Comparison of ENCODE assay signal across 8 cellular contexts in the genomic region with DNA sequence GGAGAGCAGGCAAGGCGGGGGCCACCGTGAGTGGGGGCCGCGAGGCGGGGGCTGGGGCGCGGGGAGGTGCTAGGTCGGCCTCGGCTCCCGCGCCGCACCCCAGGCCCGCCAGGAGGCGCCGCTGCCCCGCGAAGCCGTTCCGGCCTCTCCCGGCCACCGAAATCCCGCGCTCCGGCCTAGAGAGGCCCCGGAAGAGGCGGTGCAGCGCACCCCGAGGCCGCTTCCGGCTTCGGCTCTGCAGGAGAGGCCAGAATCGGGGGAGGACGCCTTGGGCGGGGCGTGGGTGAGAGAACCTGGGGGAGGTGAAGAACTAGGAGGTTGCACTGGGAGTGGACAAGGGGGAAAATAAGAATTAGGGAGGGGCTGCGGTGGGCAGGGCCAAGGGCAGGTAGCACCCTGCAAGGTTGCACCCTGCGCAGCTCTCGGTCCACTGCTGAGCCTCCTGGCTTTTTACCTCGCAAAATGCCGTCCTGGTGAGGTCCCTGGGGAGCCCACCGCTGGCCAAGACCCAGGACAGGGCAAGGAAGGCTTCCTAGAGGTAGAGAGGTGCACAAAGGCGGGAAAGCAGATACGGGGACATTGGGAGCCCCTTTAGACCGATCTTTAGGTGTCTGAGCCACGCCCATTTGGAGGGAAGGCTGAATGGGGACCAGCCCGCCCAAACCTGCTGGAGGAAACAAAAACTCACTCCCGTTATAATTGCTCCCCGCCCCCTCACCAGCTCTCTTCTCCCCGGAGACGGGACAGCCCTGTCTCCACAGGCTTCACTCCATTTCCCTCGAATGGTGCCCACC. TPM values are rescaled to one million over a fixed set of nuclear protein-coding genes. Genes with fewer than 3 reads are reported as not detected.
DNase-seq lines count a peak whose midpoint lies in the region; ATAC-seq and TF ChIP-seq lines count a peak whose summit lies in the region.

No MANE protein-coding gene starts in this region.

- intact Hi-C loops in CD14-positive monocyte (cut with micrococcal nuclease), result loop anchor here (1.0 to 10.0 kb wide), 5 partner anchors 19 to 1183 kb away; no protein-coding TSS in a partner anchor
- intact Hi-C loops in dendritic cell treated with granulocyte-macrophage colony-stimulating factor and Interleukin-4, amounts not matched to agents 40 ng/mL and 50 ng/mL, for 4 days (cut with micrococcal nuclease), result loop anchor here (1.0 kb wide), 2 partner anchors 19 to 46 kb away; no protein-coding TSS in a partner anchor
- intact Hi-C loops in lower leg skin (cut with DNase I; ENCODE audit: low total_unique reads), result loop anchor here (2.0 kb wide), 1 partner anchor 45 kb away; no protein-coding TSS in a partner anchor

- CTCF ChIA-PET in activated CD4-positive, alpha-beta T cell treated with anti-CD3 and anti-CD28 coated beads, Interleukin-2, amount 10 ng/mL, durations not matched to agents 7 days and 5 days (lab: Charles Lee), result interaction anchor here (0.6 to 17.4 kb wide), 18 partner anchors 9 to 279 kb away, joined by 3 to 212 read pairs (median 7); a partner anchor contains a TSS

- peak overlapping the region; percentile 85 to 90 (median 88) for H3K27ac Mint-ChIP-seq in CD14-positive monocyte
- H3K27ac Mint-ChIP-seq in activated CD4-positive, alpha-beta T cell treated with anti-CD3 and anti-CD28 coated beads, Interleukin-2, amount 10 ng/mL, durations not matched to agents 7 days and 5 days, result peak overlapping the region; percentile 91
- H3K27ac Mint-ChIP-seq in dendritic cell treated with granulocyte-macrophage colony-stimulating factor and Interleukin-4, amounts not matched to agents 40 ng/mL and 50 ng/mL, for 4 days, result peak overlapping the region; percentile 92

- H3K4me3 Mint-ChIP-seq in CD14-positive monocyte, result peak overlapping the region; percentile 88 to 97
- H3K4me3 Mint-ChIP-seq in activated CD4-positive, alpha-beta T cell treated with anti-CD3 and anti-CD28 coated beads, Interleukin-2, amount 10 ng/mL, durations not matched to agents 7 days and 5 days, result peak overlapping the region; percentile 82
- H3K4me3 Mint-ChIP-seq in dendritic cell treated with granulocyte-macrophage colony-stimulating factor and Interleukin-4, amounts not matched to agents 40 ng/mL and 50 ng/mL, for 4 days, result peak overlapping the region; percentile 82

- H3K9me3 Mint-ChIP-seq in CD14-positive monocyte, result peaks cover 0 to 2% (median 0%) of the 10 kb centered on the region in 7 donors
- no peaks in the 10 kb centered on the region for H3K9me3 Mint-ChIP-seq in activated CD4-positive, alpha-beta T cell treated with anti-CD3 and anti-CD28 coated beads, Interleukin-2, amount 10 ng/mL, durations not matched to agents 7 days and 5 days
- H3K9me3 Mint-ChIP-seq in dendritic cell treated with granulocyte-macrophage colony-stimulating factor and Interleukin-4, amounts not matched to agents 40 ng/mL and 50 ng/mL, for 4 days, result no peaks in the 10 kb centered on the region

- H3K27me3 Mint-ChIP-seq in CD14-positive monocyte (ENCODE audit: low read depth in 3 of 3), result peaks cover 19 to 27% (median 23%) of the 10 kb centered on the region in 3 donors
- peaks cover 10% of the 10 kb centered on the region for H3K27me3 Mint-ChIP-seq in activated CD4-positive, alpha-beta T cell treated with anti-CD3 and anti-CD28 coated beads, Interleukin-2, amount 10 ng/mL, durations not matched to agents 7 days and 5 days
- H3K27me3 Mint-ChIP-seq in dendritic cell treated with granulocyte-macrophage colony-stimulating factor and Interleukin-4, amounts not matched to agents 40 ng/mL and 50 ng/mL, for 4 days, result peaks cover 22% of the 10 kb centered on the region

- POLR2A ChIA-PET in activated CD4-positive, alpha-beta T cell treated with anti-CD3 and anti-CD28 coated beads, Interleukin-2, amount 10 ng/mL, durations not matched to agents 7 days and 5 days (lab: Charles Lee), result interaction anchor here (0.9 to 1.4 kb wide), 2 partner anchors 10 to 14 kb away, joined by 3 to 4 read pairs; no protein-coding TSS in a partner anchor

- WGBS in lower leg skin, 2 donors, result 0 to 3% methylated on average over 31 to 33 of the region's 51 CpGs

- no peak for TF ChIP-seq POLR2A in lower leg skin (IDR thresholded peaks at IDR 0.05)

- H3K4me3 ChIP-seq in lower leg skin (ENCODE audit: low read depth, poor library complexity, severe bottlenecking), result peak overlapping the region; percentile 56

- ATAC-seq in GM19351 (IDR thresholded peaks at IDR 0.05; ENCODE audit: unreplicated experiment), result peak; percentile 84
- peak; percentile 69 for ATAC-seq in HG03469 (IDR thresholded peaks at IDR 0.05; ENCODE audit: unreplicated experiment)

- no peaks in the 10 kb centered on the region for H3K36me3 Mint-ChIP-seq in CD14-positive monocyte
- no peaks in the 10 kb centered on the region for H3K36me3 Mint-ChIP-seq in activated CD4-positive, alpha-beta T cell treated with anti-CD3 and anti-CD28 coated beads, Interleukin-2, amount 10 ng/mL, durations not matched to agents 7 days and 5 days (ENCODE audit: low read depth)
- no peaks in the 10 kb centered on the region for H3K36me3 Mint-ChIP-seq in dendritic cell treated with granulocyte-macrophage colony-stimulating factor and Interleukin-4, amounts not matched to agents 40 ng/mL and 50 ng/mL, for 4 days (ENCODE audit: low read depth)

- peaks cover 60% of the 10 kb centered on the region for H3K4me1 Mint-ChIP-seq in CD14-positive monocyte
- H3K4me1 Mint-ChIP-seq in activated CD4-positive, alpha-beta T cell treated with anti-CD3 and anti-CD28 coated beads, Interleukin-2, amount 10 ng/mL, durations not matched to agents 7 days and 5 days, result peaks cover 35% of the 10 kb centered on the region
- peaks cover 64% of the 10 kb centered on the region for H3K4me1 Mint-ChIP-seq in dendritic cell treated with granulocyte-macrophage colony-stimulating factor and Interleukin-4, amounts not matched to agents 40 ng/mL and 50 ng/mL, for 4 days (ENCODE audit: low read depth)

- TF ChIP-seq CTCF in CD14-positive monocyte (IDR thresholded peaks at IDR 0.05) (peak; percentile 98), lower leg skin (IDR thresholded peaks at IDR 0.05) (peak in 2 of 3 donors; percentile 10 to 42)

- DNase-seq in CD14-positive monocyte (ENCODE audit: low spot score) (peak; percentile 85), NCI-H526 treated with DMSO at 0.1 percent for 48 hours (lab: John Stamatoyannopoulos, UW) (peak; percentile 70), lower leg skin (ENCODE audit: low spot score in 2 of 2) (peak; percentile 90 to 97)
- peak; percentile 93 for DNase-seq in activated CD4-positive, alpha-beta T cell treated with anti-CD3 and anti-CD28 coated beads, Interleukin-2, amount 10 ng/mL, durations not matched to agents 7 days and 5 days
- DNase-seq in stimulated activated CD4-positive, alpha-beta T cell treated with anti-CD3 and anti-CD28 coated beads, Interleukin-4, amount 100 ng/mL, for 48 hours (ENCODE audit: low read depth in 2 of 2), result peak; percentile 82 to 88

RNA-seq across cellular contexts. Expression of a gene that starts 8.4 kb away (rescaled TPM):
- polyA plus RNA-seq in CD14-positive monocyte, result 1,000 to 10,000 TPM in 1 of 2 donors, 100 to 1,000 TPM in 1; 914 to 1,165 TPM
- 100 to 1,000 TPM; 489 to 524 TPM for total RNA-seq in activated CD4-positive, alpha-beta T cell treated with anti-CD3 and anti-CD28 coated beads, Interleukin-2, amount 10 ng/mL, durations not matched to agents 7 days and 5 days
- 100 to 1,000 TPM in 1 of 4 donors, 10 to 100 TPM in 3; 56.5 to 123 (median 74.8) TPM for total RNA-seq in lower leg skin

RNA-seq across cellular contexts. Expression of a gene that starts 22.5 kb away (rescaled TPM):
- not detected for polyA plus RNA-seq in CD14-positive monocyte
- not detected for total RNA-seq in activated CD4-positive, alpha-beta T cell treated with anti-CD3 and anti-CD28 coated beads, Interleukin-2, amount 10 ng/mL, durations not matched to agents 7 days and 5 days
- under 1 TPM in 1 of 4 donors, not detected in 3; 0.62 TPM for total RNA-seq in lower leg skin

RNA-seq across cellular contexts. Expression of a gene that starts 36.2 kb away (rescaled TPM):
- not detected for polyA plus RNA-seq in CD14-positive monocyte
- not detected for total RNA-seq in activated CD4-positive, alpha-beta T cell treated with anti-CD3 and anti-CD28 coated beads, Interleukin-2, amount 10 ng/mL, durations not matched to agents 7 days and 5 days
- total RNA-seq in lower leg skin, result not detected

RNA-seq across cellular contexts. Expression of a gene that starts 41.4 kb away (rescaled TPM):
- polyA plus RNA-seq in CD14-positive monocyte, result not detected
- total RNA-seq in activated CD4-positive, alpha-beta T cell treated with anti-CD3 and anti-CD28 coated beads, Interleukin-2, amount 10 ng/mL, durations not matched to agents 7 days and 5 days, result under 1 TPM; 0.37 to 0.60 TPM
- total RNA-seq in lower leg skin, result 1 to 10 TPM; 1.1 to 7.2 (median 3.3) TPM

RNA-seq across cellular contexts. Expression of a gene that starts 51.3 kb away (rescaled TPM):
- polyA plus RNA-seq in CD14-positive monocyte, result not detected
- not detected for total RNA-seq in activated CD4-positive, alpha-beta T cell treated with anti-CD3 and anti-CD28 coated beads, Interleukin-2, amount 10 ng/mL, durations not matched to agents 7 days and 5 days
- total RNA-seq in lower leg skin, result under 1 TPM in 2 of 4 donors, not detected in 2; 0.37 to 0.62 TPM

Comparison
In these comparisons a context has a peak if more than half of its experiments do, and no peak if none do; other contexts are left out.
1. Peak in every context shown above with its lines: DNase-seq, ATAC-seq and H3K4me3 ChIP-seq.